ENCODE assay signal across 27 cellular contexts in genomic region chr7:154598864-154599263, GRCh38.
DNase-seq lines count a peak whose midpoint lies in the region; ATAC-seq and TF ChIP-seq lines count a peak whose summit lies in the region.
"Had no signal": no experiment of that assay in that cellular context is flagged by ENCODE, and none has a peak within 500 bp of the region (broad histone marks: within the 10 kb centered on the region; RNA-seq: fewer than 3 reads in every experiment).

No MANE protein-coding gene starts in this region.

- H3K4me1 ChIP-seq in skeletal muscle tissue (ENCODE audit: control insufficient read depth in 3 of 3, insufficient read depth in 3 of 3, low read length in 3 of 3) = peaks cover 0 to 4% (median 0%) of the 10 kb centered on the region in 3 donors
- no peaks in the 10 kb centered on the region for H3K4me1 ChIP-seq in gastrocnemius medialis
- H3K4me1 ChIP-seq: BLaER1, SJSA1 had no signal

- H3K27me3 ChIP-seq in skeletal muscle tissue (ENCODE audit: control insufficient read depth in 3 of 3, insufficient read depth in 3 of 3, low read length in 3 of 3) (no peaks in the 10 kb centered on the region), gastrocnemius medialis (no peaks in the 10 kb centered on the region)
- H3K27me3 ChIP-seq: BLaER1, SJSA1 had no signal

- DNase-seq in AG20443 (ENCODE audit: low spot score) (peak; percentile 1), SK-N-DZ (ENCODE audit: low spot score) (peak; percentile 0), iPS-NIHi11 (ENCODE audit: low spot score) (peak; percentile 0), gastrocnemius medialis (no peak), GF-D8 (lab: John Stamatoyannopoulos, UW) (no peak)
- DNase-seq: CD4-positive, CD25-positive, alpha-beta regulatory T cell; DMS153; DND-41; GOT3; HCEC 1CT; Kasumi-1; NCI-H1092 treated with DMSO at 0.1 percent for 48 hours; NCI-H1436; NCI-H187; NCI-H2081 treated with DMSO at 0.1 percent for 48 hours; NCI-H2171 treated with DMSO at 0.1 percent for 48 hours; NCI-H446; NCI-H524 treated with DMSO at 0.1 percent for 48 hours; NCI-H82; NK-92 treated with Interleukin-12 subunit alpha and Interleukin-12 subunit beta, amount 100 ng/mL, for 24 hours; PC-9 had no signal

- no peak for TF ChIP-seq POLR2A in gastrocnemius medialis (IDR thresholded peaks at IDR 0.05)

- TF ChIP-seq CTCF in gastrocnemius medialis (IDR thresholded peaks at IDR 0.05 in 4 of 5, conservative IDR thresholded peaks at IDR 0.05 in 1 of 5) = no peak

- H3K4me3 ChIP-seq in skeletal muscle tissue (ENCODE audit: low read length in 3 of 3) (no peak overlapping the region), gastrocnemius medialis (no peak overlapping the region)
- H3K4me3 ChIP-seq: BLaER1, K562, PC-9, SJSA1 had no signal

- no peak overlapping the region for H3K9ac ChIP-seq in skeletal muscle tissue (ENCODE audit: low read depth in 1 of 3, low read length in 3 of 3)
- H3K9ac ChIP-seq: BLaER1 had no signal

- ATAC-seq in GM18868 (IDR thresholded peaks at IDR 0.05; ENCODE audit: unreplicated experiment) (no peak), gastrocnemius medialis (no peak)
- ATAC-seq: K562, Right ventricle myocardium inferior had no signal

- H3K9me3 ChIP-seq in skeletal muscle tissue (ENCODE audit: control insufficient read depth in 3 of 3, low read length in 3 of 3) (no peaks in the 10 kb centered on the region), gastrocnemius medialis (no peaks in the 10 kb centered on the region)
- H3K9me3 ChIP-seq: BLaER1, SJSA1 had no signal

- H3K36me3 ChIP-seq in skeletal muscle tissue (ENCODE audit: control insufficient read depth in 3 of 3, insufficient read depth in 3 of 3, low read length in 3 of 3) (no peaks in the 10 kb centered on the region), gastrocnemius medialis (no peaks in the 10 kb centered on the region)
- H3K36me3 ChIP-seq: BLaER1, SJSA1 had no signal

- peak overlapping the region; percentile 26 for H3K27ac ChIP-seq in skeletal muscle tissue (ENCODE audit: low read depth, low read length)
- H3K27ac ChIP-seq in gastrocnemius medialis = no peak overlapping the region
- H3K27ac ChIP-seq: BLaER1, PC-9, SJSA1 had no signal

- intact Hi-C loops in gastrocnemius medialis (cut with DNase I; ENCODE audit: low total_unique reads) = no loop called here

- in situ Hi-C loops in gastrocnemius medialis (cut with MboI; ENCODE audit: low sequenced_read_pairs in 4 of 4) = no loop called here

Comparison
In these comparisons a context has a peak if more than half of its experiments do, and no peak if none do; other contexts are left out.
1. DNase-seq: peak in AG20443 (single experiment), SK-N-DZ (single experiment) and iPS-NIHi11 (single experiment); none in gastrocnemius medialis (0 of 2) and GF-D8 (single experiment).